ENCODE assay signal across 20 cellular contexts in the genomic region with DNA sequence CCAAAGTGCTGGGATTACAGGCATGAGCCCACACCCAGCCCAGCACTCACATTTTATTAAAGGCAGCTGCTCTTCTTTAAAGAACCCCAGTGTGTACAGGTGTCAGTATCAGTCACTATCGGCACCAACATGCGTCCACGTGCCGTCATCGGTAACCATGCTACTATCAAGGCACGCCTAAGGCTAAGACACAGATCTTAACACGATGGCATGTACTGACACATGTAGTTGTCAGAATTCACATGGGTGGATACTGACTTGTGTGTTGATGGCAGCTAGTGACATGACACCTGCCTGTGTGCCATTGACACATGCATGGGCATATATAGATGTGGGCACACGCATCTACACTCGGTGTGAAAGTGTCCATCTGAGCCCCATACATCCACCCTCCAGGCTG. TPM values are rescaled to one million over a fixed set of nuclear protein-coding genes. Genes with fewer than 3 reads are reported as not detected.
DNase-seq lines count a peak whose midpoint lies in the region; ATAC-seq, FAIRE-seq and TF ChIP-seq lines count a peak whose summit lies in the region.
"Had no signal": no experiment of that assay in that cellular context is flagged by ENCODE, and none has a peak within 500 bp of the region (broad histone marks: within the 10 kb centered on the region; RNA-seq: fewer than 3 reads in every experiment).

No MANE protein-coding gene starts in this region.

- DNase-seq in right atrium auricular region (ENCODE audit: low spot score) = no peak
- no peak for DNase-seq in Right ventricle myocardium inferior (ENCODE audit: missing footprints)
- DNase-seq in bronchial epithelial cell (ENCODE audit: low read depth) = no peak
- peak; percentile 32 for DNase-seq in osteoblast (ENCODE audit: insufficient read length, low spot score, missing footprints)
- no peak for DNase-seq in progenitor cell of endocrine pancreas (ENCODE audit: low spot score, unreplicated experiment)
- no peak for DNase-seq in C1 segment of cervical spinal cord (lab: John Stamatoyannopoulos, UW)
- no peak for DNase-seq in activated gamma-delta T cell (lab: John Stamatoyannopoulos, UW)
- DNase-seq: ACHN; CD4-positive, alpha-beta T cell; DMS153; DMS79 treated with DMSO at 0.1 percent for 48 hours; EL; H9 had no signal

- ATAC-seq in Right ventricle myocardium inferior = no peak
- ATAC-seq: GM23338 had no signal

- H3K36me3 ChIP-seq in right atrium auricular region (no peaks in the 10 kb centered on the region), bronchial epithelial cell (ENCODE audit: control insufficient read depth, insufficient read depth, low read length) (no peaks in the 10 kb centered on the region), osteoblast (ENCODE audit: insufficient read depth, low read length) (no peaks in the 10 kb centered on the region)
- H3K36me3 ChIP-seq: BLaER1 treated with 17β-estradiol and CSF1 and Interleukin-3, amounts not matched to agents 10 nM and 100 nM had no signal

- H2AFZ ChIP-seq in osteoblast (ENCODE audit: low read length) = no peak overlapping the region

- H3K27me3 ChIP-seq in right atrium auricular region (no peaks in the 10 kb centered on the region), bronchial epithelial cell (ENCODE audit: control insufficient read depth, insufficient read depth, low read length) (no peaks in the 10 kb centered on the region), osteoblast (ENCODE audit: insufficient read depth, low read length) (no peaks in the 10 kb centered on the region)
- H3K27me3 ChIP-seq: BLaER1 treated with 17β-estradiol and CSF1 and Interleukin-3, amounts not matched to agents 10 nM and 100 nM had no signal

- H3K36me3 Mint-ChIP-seq in progenitor cell of endocrine pancreas (ENCODE audit: insufficient read depth) = no peaks in the 10 kb centered on the region

- H3K4me3 ChIP-seq in right atrium auricular region (no peak overlapping the region), bronchial epithelial cell (ENCODE audit: low read depth, low read length) (no peak overlapping the region), osteoblast (ENCODE audit: insufficient read depth, low read length) (no peak overlapping the region)
- H3K4me3 ChIP-seq: BLaER1 treated with 17β-estradiol and CSF1 and Interleukin-3, amounts not matched to agents 10 nM and 100 nM; GM23338 had no signal

- no peak overlapping the region for H3K4me3 Mint-ChIP-seq in progenitor cell of endocrine pancreas (ENCODE audit: low read depth)
- H3K4me3 Mint-ChIP-seq: CD4-positive, alpha-beta T cell; GM23338; H9 had no signal

- peak; percentile 23 for FAIRE-seq in bronchial epithelial cell (lab: Jason Lieb, UNC)
- FAIRE-seq: D721Med, G401.6, GM12892 had no signal

- no peaks in the 10 kb centered on the region for H3K79me2 ChIP-seq in osteoblast (ENCODE audit: insufficient read depth, low read length)

- intact Hi-C loops in Right ventricle myocardium inferior (cut with DNase I) = loop anchor here (5.0 to 10.0 kb wide), 4 partner anchors 63 to 230 kb away; a partner anchor contains a TSS

- no peaks in the 10 kb centered on the region for H3K9me3 Mint-ChIP-seq in progenitor cell of endocrine pancreas (ENCODE audit: low read depth)
- H3K9me3 Mint-ChIP-seq: CD4-positive, alpha-beta T cell; GM23338; H9 had no signal

- peak overlapping the region; percentile 6 to 46 for H3K27ac ChIP-seq in right atrium auricular region
- H3K27ac ChIP-seq in osteoblast (ENCODE audit: low read depth, low read length) = no peak overlapping the region
- H3K27ac ChIP-seq: BLaER1 treated with 17β-estradiol and CSF1 and Interleukin-3, amounts not matched to agents 10 nM and 100 nM had no signal

- H3K4me1 Mint-ChIP-seq in progenitor cell of endocrine pancreas (ENCODE audit: low read depth) = no peaks in the 10 kb centered on the region
- H3K4me1 Mint-ChIP-seq: GM23338 had no signal

- H3K4me2 ChIP-seq in osteoblast (ENCODE audit: insufficient read depth, low read length) = no peak overlapping the region
- H3K4me2 ChIP-seq: BLaER1 treated with 17β-estradiol and CSF1 and Interleukin-3, amounts not matched to agents 10 nM and 100 nM; GM23338 had no signal

- H3K27me3 Mint-ChIP-seq in progenitor cell of endocrine pancreas = no peaks in the 10 kb centered on the region

- H3K27ac Mint-ChIP-seq in progenitor cell of endocrine pancreas = no peak overlapping the region
- H3K27ac Mint-ChIP-seq: CD4-positive, alpha-beta T cell; GM23338; H9 had no signal

- H3K4me1 ChIP-seq in right atrium auricular region = peaks cover 0 to 14% of the 10 kb centered on the region in 2 donors
- peaks cover 8% of the 10 kb centered on the region for H3K4me1 ChIP-seq in osteoblast (ENCODE audit: insufficient read depth, low read length)

- peaks cover 0 to 2% of the 10 kb centered on the region in 2 donors for H3K9me3 ChIP-seq in right atrium auricular region
- H3K9me3 ChIP-seq in osteoblast (ENCODE audit: low read depth, low read length) = peaks cover 1% of the 10 kb centered on the region

- TF ChIP-seq CTCF in right atrium auricular region (IDR thresholded peaks at IDR 0.05) (no peak), bronchial epithelial cell (IDR thresholded peaks at IDR 0.05; ENCODE audit: insufficient read depth, low read length, severe bottlenecking) (no peak), osteoblast (IDR thresholded peaks at IDR 0.05; ENCODE audit: extremely low read depth, low read depth, low read length) (no peak), progenitor cell of endocrine pancreas (IDR thresholded peaks at IDR 0.05; ENCODE audit: unreplicated experiment) (no peak)

- H4K20me1 ChIP-seq in osteoblast (ENCODE audit: insufficient read depth, low read length) = no peaks in the 10 kb centered on the region
- H4K20me1 ChIP-seq: BLaER1 treated with 17β-estradiol and CSF1 and Interleukin-3, amounts not matched to agents 10 nM and 100 nM had no signal

RNA-seq across cellular contexts. Expression of a gene that starts 12.2 kb away (rescaled TPM):
- total RNA-seq in right atrium auricular region (100 to 1,000 TPM in 1 of 2 donors, 10 to 100 TPM in 1; 73.1 to 123 TPM), Right ventricle myocardium inferior (73.8 TPM), bronchial epithelial cell (0.13 and 0.53 TPM in 2 replicates), osteoblast (not detected in 2 replicates), progenitor cell of endocrine pancreas (31.1 and 37.6 TPM in 2 replicates)
- total RNA-seq: A172; CD4-positive, alpha-beta T cell; HT-29 had no signal

RNA-seq across cellular contexts. Expression of a gene that starts 55.1 kb away (rescaled TPM):
- total RNA-seq in right atrium auricular region = not detected
- total RNA-seq in Right ventricle myocardium inferior = not detected
- not detected in 2 replicates for total RNA-seq in bronchial epithelial cell
- not detected in 2 replicates for total RNA-seq in osteoblast
- not detected in 2 replicates for total RNA-seq in progenitor cell of endocrine pancreas
- total RNA-seq: CD4-positive, alpha-beta T cell; GM23338; H9; HT-29 had no signal

Comparison
In these comparisons a context has a peak if more than half of its experiments do, and no peak if none do; other contexts are left out.
1. RNA of a gene that starts 12.2 kb away (total RNA-seq): 73.1 to 123 TPM in right atrium auricular region, 73.8 TPM in Right ventricle myocardium inferior (single experiment) and 31.1 to 37.6 TPM in progenitor cell of endocrine pancreas; 0.13 to 0.53 TPM in bronchial epithelial cell and not detected in osteoblast; every median in the first group is over 10 times any median in the second.